Comparison of ENCODE assay signal across 22 cellular contexts in genomic region chr1:23039308-23039826, GRCh38. TPM values are rescaled to one million over a fixed set of nuclear protein-coding genes. Genes with fewer than 3 reads are reported as not detected.
A peak's percentile ranks its signal among the peaks of the same experiment; 100 is the strongest.
DNase-seq lines count a peak whose midpoint lies in the region; ATAC-seq, FAIRE-seq and TF ChIP-seq lines count a peak whose summit lies in the region.
"Had no signal": no experiment of that assay in that cellular context is flagged by ENCODE, and none has a peak within 500 bp of the region (broad histone marks: within the 10 kb centered on the region; RNA-seq: fewer than 3 reads in every experiment).

No MANE protein-coding gene starts in this region.

- H3T11ph ChIP-seq in H9 (ENCODE audit: low read length): no peak overlapping the region

- no peak overlapping the region for H3K18ac ChIP-seq in H9 (ENCODE audit: insufficient read length, low read depth, low read length)

- H3K4me1 Mint-ChIP-seq in H9 (peaks cover 30 to 42% of the 10 kb centered on the region in 2 experiments), astrocyte (ENCODE audit: low read depth, unreplicated experiment) (peaks cover 26% of the 10 kb centered on the region), neural progenitor cell (peaks cover 11% of the 10 kb centered on the region)

- no peak overlapping the region for H2BK15ac ChIP-seq in H9 (ENCODE audit: low read depth, low read length)

- H2BK20ac ChIP-seq in H9 (ENCODE audit: low read depth, low read length, poor library complexity, severe bottlenecking): no peak overlapping the region

- H3K56ac ChIP-seq in H9 (ENCODE audit: insufficient read length, low read depth, low read length): no peak overlapping the region

- H4K8ac ChIP-seq in H9 (replicated peaks; ENCODE audit: insufficient read length, low read depth, low read length): no peak overlapping the region

- H3K36me3 Mint-ChIP-seq in H9 (ENCODE audit: insufficient read depth in 1 of 3, low read depth in 3 of 3) (peaks cover under 1 to 10% (median 3%) of the 10 kb centered on the region in 3 experiments; a peak in 4 of 7 replicates), astrocyte (ENCODE audit: low read depth, unreplicated experiment) (peaks cover 1% of the 10 kb centered on the region), neural progenitor cell (peaks cover 33% of the 10 kb centered on the region)

- H4K20me1 ChIP-seq in H9 (ENCODE audit: control insufficient read depth, insufficient read depth, insufficient read length) (no peaks in the 10 kb centered on the region), astrocyte (ENCODE audit: insufficient read depth, low read length) (peaks cover 86% of the 10 kb centered on the region), neural progenitor cell (ENCODE audit: low read depth) (peaks cover 96% of the 10 kb centered on the region), GM23248 (ENCODE audit: insufficient read depth) (peaks cover 4% of the 10 kb centered on the region; the same call in 1 of the 2 replicates)

- no peak overlapping the region for H3K9ac ChIP-seq in H9 (ENCODE audit: extremely low read depth, insufficient read length, low read length)
- H3K9ac ChIP-seq in astrocyte (ENCODE audit: low read length): no peak overlapping the region
- H3K9ac ChIP-seq in neural progenitor cell: no peak overlapping the region
- no peak overlapping the region for H3K9ac ChIP-seq in GM23248

- DNase-seq in NCI-H1092 treated with DMSO at 0.1 percent for 48 hours (lab: John Stamatoyannopoulos, UW) (peak; percentile 6), NCI-H1092 (lab: John Stamatoyannopoulos, UW) (no peak), H9 (no peak), astrocyte (ENCODE audit: low read depth) (no peak), neural progenitor cell (ENCODE audit: low spot score) (no peak), gastrocnemius medialis (no peak), middle frontal gyrus (ENCODE audit: extremely low spot score, low spot score) (no peak), GM23248 (no peak)
- DNase-seq: BE2C; CD8-positive, alpha-beta memory T cell; DMS79 treated with DMSO at 0.1 percent for 48 hours; GOT3; HFFc6; MG63; NCI-H1105 treated with DMSO at 0.1 percent for 48 hours; NCI-H1694 treated with DMSO at 0.1 percent for 48 hours; NCI-H2107; NCI-H446; NCI-H69 had no signal

- H2BK12ac ChIP-seq in H9 (ENCODE audit: insufficient read length, low read depth, low read length): no peak overlapping the region

- H3K14ac ChIP-seq in H9 (ENCODE audit: insufficient read depth, low read length): no peak overlapping the region

- intact Hi-C loops in gastrocnemius medialis (cut with DNase I; ENCODE audit: low total_unique reads): no loop called here

- H3K4ac ChIP-seq in H9 (ENCODE audit: low read depth, low read length): no peak overlapping the region

- H3K4me3 Mint-ChIP-seq in H9 (no peak overlapping the region), astrocyte (ENCODE audit: unreplicated experiment) (peak overlapping the region; percentile 0), neural progenitor cell (no peak overlapping the region)
- H3K4me3 Mint-ChIP-seq: CD8-positive, alpha-beta memory T cell; HFFc6 had no signal

- no peaks in the 10 kb centered on the region for H3K9me3 Mint-ChIP-seq in H9
- H3K9me3 Mint-ChIP-seq in astrocyte (ENCODE audit: unreplicated experiment): no peaks in the 10 kb centered on the region
- no peaks in the 10 kb centered on the region for H3K9me3 Mint-ChIP-seq in neural progenitor cell
- H3K9me3 Mint-ChIP-seq: CD8-positive, alpha-beta memory T cell; HFFc6 had no signal

- H2BK120ac ChIP-seq in H9 (ENCODE audit: low read depth, low read length, poor library complexity, severe bottlenecking): no peak overlapping the region

- H3K27me3 ChIP-seq in H9 (ENCODE audit: insufficient read depth, low read length): no peaks in the 10 kb centered on the region
- no peaks in the 10 kb centered on the region for H3K27me3 ChIP-seq in astrocyte (ENCODE audit: insufficient read depth, low read length)
- H3K27me3 ChIP-seq in neural progenitor cell: no peaks in the 10 kb centered on the region
- no peaks in the 10 kb centered on the region for H3K27me3 ChIP-seq in gastrocnemius medialis
- H3K27me3 ChIP-seq in GM23248 (replicated peaks; ENCODE audit: insufficient read depth): no peaks in the 10 kb centered on the region
- H3K27me3 ChIP-seq: BE2C, MG63, SJSA1 had no signal

- no peaks in the 10 kb centered on the region for H3K23me2 ChIP-seq in H9 (ENCODE audit: insufficient read length, low read depth, low read length, poor library complexity, severe bottlenecking)

- peaks cover 37% of the 10 kb centered on the region; the same call in 1 of the 2 replicates for H3K79me2 ChIP-seq in H9 (ENCODE audit: insufficient read depth, low read length)
- peaks cover 94% of the 10 kb centered on the region for H3K79me2 ChIP-seq in astrocyte (ENCODE audit: insufficient read depth, low read length)
- H3K79me2 ChIP-seq in neural progenitor cell (ENCODE audit: low read depth): peaks cover 98% of the 10 kb centered on the region
- peaks cover 98% of the 10 kb centered on the region for H3K79me2 ChIP-seq in GM23248 (ENCODE audit: insufficient read depth)

- no peaks in the 10 kb centered on the region for H3K27me3 Mint-ChIP-seq in H9 (ENCODE audit: low read depth)
- H3K27me3 Mint-ChIP-seq in astrocyte (ENCODE audit: low read depth, unreplicated experiment): no peaks in the 10 kb centered on the region
- no peaks in the 10 kb centered on the region for H3K27me3 Mint-ChIP-seq in neural progenitor cell (ENCODE audit: insufficient read depth, low read depth)
- H3K27me3 Mint-ChIP-seq: CD8-positive, alpha-beta memory T cell had no signal

- H3F3A ChIP-seq in neural progenitor cell (ENCODE audit: low read depth): peaks cover 25% of the 10 kb centered on the region
- H3F3A ChIP-seq in GM23248 (ENCODE audit: insufficient read depth): no peaks in the 10 kb centered on the region

- H2AK5ac ChIP-seq in H9 (ENCODE audit: insufficient read length, low read length): no peak overlapping the region

- TF ChIP-seq CTCF in H9 (conservative IDR thresholded peaks at IDR 0.05) (no peak), astrocyte (IDR thresholded peaks at IDR 0.05; ENCODE audit: insufficient read depth, low read depth, low read length) (no peak), neural progenitor cell (IDR thresholded peaks at IDR 0.05) (no peak), gastrocnemius medialis (IDR thresholded peaks at IDR 0.05 in 4 of 5, conservative IDR thresholded peaks at IDR 0.05 in 1 of 5) (no peak)

- peaks cover 11% of the 10 kb centered on the region for H3K79me1 ChIP-seq in H9 (ENCODE audit: insufficient read depth, low read depth, low read length, poor library complexity, severe bottlenecking)

- H3K9me2 ChIP-seq in GM23248 (ENCODE audit: insufficient read depth): no peaks in the 10 kb centered on the region

- in situ Hi-C loops in gastrocnemius medialis (cut with MboI; ENCODE audit: low sequenced_read_pairs in 4 of 4): no loop called here
- in situ Hi-C loops in GM23248 (cut with MboI): no loop called here

- H2AFZ ChIP-seq in H9 (ENCODE audit: low read length) (no peak overlapping the region), astrocyte (ENCODE audit: low read depth, low read length) (no peak overlapping the region), neural progenitor cell (replicated peaks) (no peak overlapping the region), GM23248 (no peak overlapping the region)

- H3K23ac ChIP-seq in H9 (ENCODE audit: insufficient read length, low read depth, low read length): no peak overlapping the region

- H3K9me3 ChIP-seq in H9 (ENCODE audit: control insufficient read depth, low read depth, low read length) (no peaks in the 10 kb centered on the region), astrocyte (ENCODE audit: insufficient read depth, low read depth, low read length) (no peaks in the 10 kb centered on the region), neural progenitor cell (ENCODE audit: low read depth) (no peaks in the 10 kb centered on the region), gastrocnemius medialis (no peaks in the 10 kb centered on the region), GM23248 (ENCODE audit: low read depth) (no peaks in the 10 kb centered on the region)
- H3K9me3 ChIP-seq: BE2C, MG63, SJSA1 had no signal

- H3K4me3 ChIP-seq in astrocyte (ENCODE audit: insufficient read depth, low read depth, low read length) (no peak overlapping the region), neural progenitor cell (no peak overlapping the region), gastrocnemius medialis (no peak overlapping the region), GM23248 (no peak overlapping the region)
- H3K4me3 ChIP-seq: MG63, SJSA1 had no signal

- no peak for TF ChIP-seq POLR2A in gastrocnemius medialis (IDR thresholded peaks at IDR 0.05)

- peaks cover 7% of the 10 kb centered on the region; the same call in 1 of the 2 replicates for H3K4me1 ChIP-seq in H9 (ENCODE audit: insufficient read depth, low read length)
- H3K4me1 ChIP-seq in astrocyte (ENCODE audit: insufficient read depth, low read length): peaks cover 7% of the 10 kb centered on the region
- H3K4me1 ChIP-seq in neural progenitor cell: peaks cover 39% of the 10 kb centered on the region
- peaks cover 8 to 9% of the 10 kb centered on the region in 2 donors for H3K4me1 ChIP-seq in gastrocnemius medialis
- H3K4me1 ChIP-seq in GM23248 (ENCODE audit: insufficient read depth): peaks cover 4% of the 10 kb centered on the region; the same call in 1 of the 2 replicates

- H3K27ac Mint-ChIP-seq in H9 (peak overlapping the region in 2 of 3 experiments; percentile 2 to 79; a peak in 3 of 7 replicates), astrocyte (ENCODE audit: unreplicated experiment) (peak overlapping the region; percentile 16), neural progenitor cell (no peak overlapping the region)
- H3K27ac Mint-ChIP-seq: HFFc6 had no signal

- peaks cover 3% of the 10 kb centered on the region for H3K36me3 ChIP-seq in astrocyte (ENCODE audit: insufficient read depth, low read length)
- H3K36me3 ChIP-seq in neural progenitor cell: peaks cover 8% of the 10 kb centered on the region
- H3K36me3 ChIP-seq in gastrocnemius medialis: no peaks in the 10 kb centered on the region
- no peaks in the 10 kb centered on the region for H3K36me3 ChIP-seq in GM23248 (ENCODE audit: low read depth)
- H3K36me3 ChIP-seq: BE2C had no signal

- H3K4me2 ChIP-seq in H9 (ENCODE audit: insufficient read depth, insufficient read length, low read length): no peak overlapping the region
- H3K4me2 ChIP-seq in astrocyte (ENCODE audit: low read length): no peak overlapping the region
- no peak overlapping the region for H3K4me2 ChIP-seq in neural progenitor cell
- no peak overlapping the region for H3K4me2 ChIP-seq in GM23248 (ENCODE audit: unreplicated experiment)

- no peak for ATAC-seq in gastrocnemius medialis

- WGBS in H9 (ENCODE audit: extremely low coverage, insufficient read length, low lambda C conversion rate): no CpG with 5 or more reads among the region's 7 CpGs
- WGBS in GM23248 (ENCODE audit: low coverage in 1 of 2, low lambda C conversion rate in 2 of 2, missing lambda C conversion rate in 2 of 2), 2 experiments: 83 to 87% methylated on average over 7 of the region's 7 CpGs

- H2BK5ac ChIP-seq in H9 (ENCODE audit: insufficient read length, low read length): no peak overlapping the region

- no peak overlapping the region for H4K5ac ChIP-seq in H9 (ENCODE audit: insufficient read length, low read depth, low read length)

- FAIRE-seq in astrocyte (lab: Jason Lieb, UNC): no peak

- no peak overlapping the region for H4K91ac ChIP-seq in H9 (ENCODE audit: insufficient read length, low read depth, low read length)

- H3K27ac ChIP-seq in H9 (ENCODE audit: insufficient read length, low read depth, low read length): no peak overlapping the region
- no peak overlapping the region for H3K27ac ChIP-seq in astrocyte (ENCODE audit: low read depth, low read length)
- peak overlapping the region; percentile 6 for H3K27ac ChIP-seq in neural progenitor cell
- H3K27ac ChIP-seq in gastrocnemius medialis: no peak overlapping the region
- no peak overlapping the region for H3K27ac ChIP-seq in GM23248
- H3K27ac ChIP-seq: 22Rv1, SJSA1 had no signal

RNA-seq across cellular contexts. Expression of gene KDM1A, which starts 20.1 kb away (rescaled TPM):
- total RNA-seq in H9 (2021) (197 and 204 TPM in 2 replicates), astrocyte (110 TPM in 2 replicates), neural progenitor cell (ENCODE audit: low replicate concordance) (329 and 332 TPM in 2 replicates), gastrocnemius medialis (10 to 100 TPM; 46.0 to 76.2 (median 58.7) TPM)
- total RNA-seq in GM23248 (2014; rRNA removed; shearing (Covaris generic)): 62.5 and 64.4 TPM in 2 replicates
- polyA plus RNA-seq in GM23248 (2016; fragmentation: Nextera tagmentation; extraction: Ambion mirVana): 30.3 and 30.6 TPM in 2 replicates

RNA-seq across cellular contexts. Expression of gene TEX46, which starts 23.7 kb away (rescaled TPM):
- total RNA-seq in H9 (2021): not detected in 2 replicates
- total RNA-seq in astrocyte: not detected in 2 replicates
- not detected in 2 replicates for total RNA-seq in neural progenitor cell (ENCODE audit: low replicate concordance)
- not detected for total RNA-seq in gastrocnemius medialis
- total RNA-seq in GM23248 (2014; rRNA removed; shearing (Covaris generic)): not detected in 2 replicates
- not detected in 2 replicates for polyA plus RNA-seq in GM23248 (2016; fragmentation: Nextera tagmentation; extraction: Ambion mirVana)
- total RNA-seq: CD8-positive, alpha-beta memory T cell; G401; HFFc6; SJSA1 had no signal
- polyA plus RNA-seq: CD8-positive, alpha-beta memory T cell had no signal
